In the genomic region with DNA sequence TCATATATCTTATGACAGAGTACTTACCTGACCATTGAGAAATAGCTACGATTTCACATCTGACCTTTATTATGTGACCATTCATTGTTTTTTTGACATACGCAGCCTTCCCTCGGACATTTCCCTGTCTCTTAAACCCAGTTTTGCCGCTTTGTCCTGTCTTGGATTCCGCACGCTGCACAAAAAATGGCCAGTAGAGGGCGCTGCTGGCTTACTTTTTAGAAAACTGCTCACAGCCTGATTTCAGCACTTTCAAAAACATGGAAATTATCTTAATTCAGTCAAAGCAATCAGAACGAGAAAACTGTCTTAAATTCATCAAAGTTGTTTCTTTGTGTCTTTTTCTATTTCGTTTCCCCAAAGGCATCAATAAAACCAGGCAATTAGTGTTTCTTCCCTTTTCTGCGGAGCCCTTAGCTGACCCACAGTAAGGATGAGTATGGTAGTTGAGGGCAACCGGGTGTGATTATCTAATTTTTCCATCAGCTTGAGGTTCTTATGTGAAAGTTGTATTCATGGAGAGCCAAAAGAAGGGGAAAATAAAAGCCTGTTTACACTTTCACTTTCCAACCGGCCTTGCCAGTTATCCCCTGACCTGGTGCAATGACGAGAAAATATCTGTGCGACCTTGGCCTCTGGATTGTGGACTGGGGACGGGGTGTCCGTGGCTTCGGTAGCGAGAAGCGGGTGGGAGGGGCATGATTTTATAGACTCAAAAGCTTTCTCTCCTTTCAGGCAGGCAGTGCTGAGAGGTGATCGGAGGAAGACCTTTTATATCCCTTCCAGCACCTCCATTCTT, we compare ENCODE assay signal across 8 cellular contexts.
A peak's percentile ranks its signal among the peaks of the same experiment; 100 is the strongest.
DNase-seq lines count a peak whose midpoint lies in the region; ATAC-seq, FAIRE-seq and TF ChIP-seq lines count a peak whose summit lies in the region.

No MANE protein-coding gene starts in this region.

- H3K36me3 ChIP-seq in WERI-Rb-1 (no peaks in the 10 kb centered on the region), keratinocyte (ENCODE audit: control insufficient read depth in 2 of 2, extremely low read depth in 1 of 2, insufficient read depth in 2 of 2, low read length in 2 of 2) (no peaks in the 10 kb centered on the region)

- H3K27me3 ChIP-seq in WERI-Rb-1 (ENCODE audit: insufficient read depth, low read depth, severe bottlenecking) (no peaks in the 10 kb centered on the region), keratinocyte (ENCODE audit: control insufficient read depth, extremely low read depth, insufficient read depth, low read length) (no peaks in the 10 kb centered on the region)

- FAIRE-seq in keratinocyte (lab: Jason Lieb, UNC): peak; percentile 73

- peak overlapping the region; percentile 84 for H3K4me3 Mint-ChIP-seq in HFFc6

- H3K9me1 ChIP-seq in keratinocyte (ENCODE audit: control insufficient read depth, extremely low read depth, insufficient read depth, low read length): no peaks in the 10 kb centered on the region

- no peak overlapping the region for H3K9ac ChIP-seq in keratinocyte (ENCODE audit: control insufficient read depth, extremely low read depth, insufficient read depth, low read length)

- no peaks in the 10 kb centered on the region for H3K9me3 ChIP-seq in WERI-Rb-1 (ENCODE audit: severe bottlenecking)
- no peaks in the 10 kb centered on the region for H3K9me3 ChIP-seq in keratinocyte (ENCODE audit: control insufficient read depth, low read depth, low read length)

- no peak overlapping the region for H2AFZ ChIP-seq in keratinocyte (ENCODE audit: control insufficient read depth, low read length)

- H3K27ac ChIP-seq in WERI-Rb-1 (no peak overlapping the region), caudate nucleus (ENCODE audit: low read depth, low read length) (no peak overlapping the region), keratinocyte (ENCODE audit: control insufficient read depth, insufficient read depth, low read length) (no peak overlapping the region)

- no peaks in the 10 kb centered on the region for H3K4me1 ChIP-seq in keratinocyte (ENCODE audit: control insufficient read depth, extremely low read depth, insufficient read depth, low read length)

- TF ChIP-seq CTCF in HFFc6 (IDR thresholded peaks at IDR 0.05) (peak; percentile 99), WERI-Rb-1 (IDR thresholded peaks at IDR 0.05; ENCODE audit: low read depth, low read length) (peak; percentile 68), keratinocyte (optimal IDR thresholded peaks at IDR 0.05 in 1 of 3, IDR thresholded peaks at IDR 0.05 in 1 of 3, conservative IDR thresholded peaks at IDR 0.05 in 1 of 3; ENCODE audit: extremely low read depth in 1 of 3, insufficient read depth in 2 of 3, low read length in 3 of 3) (peak; percentile 69 to 85 (median 72))

- no peaks in the 10 kb centered on the region for H4K20me1 ChIP-seq in keratinocyte (ENCODE audit: control insufficient read depth, extremely low read depth, insufficient read depth, low read length)

- H3K4me3 ChIP-seq in WERI-Rb-1 (ENCODE audit: low read depth, low read length) (no peak overlapping the region), keratinocyte (ENCODE audit: control insufficient read depth in 2 of 3, extremely low read depth in 1 of 3, insufficient read depth in 2 of 3, low read depth in 1 of 3, low read length in 3 of 3) (no peak overlapping the region)

- no peak for ATAC-seq in GM21423 (IDR thresholded peaks at IDR 0.05; ENCODE audit: unreplicated experiment)

- dilution Hi-C loops in keratinocyte (cut with MboI; ENCODE audit: extremely low pct_ligation_motif_present, low sequenced_read_pairs): loop anchor here (25.0 kb wide), 1 partner anchor 1121 kb away; no protein-coding TSS in a partner anchor

- H3K27me3 Mint-ChIP-seq in HFFc6 (ENCODE audit: insufficient read depth): no peaks in the 10 kb centered on the region; the same call in 1 of the 2 replicates

- H3K36me3 Mint-ChIP-seq in HFFc6 (ENCODE audit: low read depth): no peaks in the 10 kb centered on the region

- H3K4me1 Mint-ChIP-seq in HFFc6 (ENCODE audit: low read depth): peaks cover 22% of the 10 kb centered on the region

- peak overlapping the region; percentile 49 for H3K4me2 ChIP-seq in keratinocyte (ENCODE audit: control insufficient read depth, extremely low read depth, insufficient read depth, low read depth, low read length)

- no peaks in the 10 kb centered on the region for H3K79me2 ChIP-seq in keratinocyte (ENCODE audit: control insufficient read depth, insufficient read depth, low read length)

- DNase-seq in GM03348 (ENCODE audit: low spot score): peak; percentile 65
- DNase-seq in HFFc6: peak; percentile 55
- peak; percentile 77 for DNase-seq in NCI-H2081 treated with DMSO at 0.1 percent for 48 hours (lab: John Stamatoyannopoulos, UW)
- DNase-seq in WERI-Rb-1: peak; percentile 73
- peak in 58 of 61 donors; percentile 1 to 94 (median 53) for DNase-seq in caudate nucleus (lab: John Stamatoyannopoulos, UW)
- peak; percentile 2 for DNase-seq in keratinocyte (ENCODE audit: low read depth, low spot score)
- peak; percentile 33 to 63 for DNase-seq in stimulated activated CD4-positive, alpha-beta T cell treated with anti-CD3 and anti-CD28 coated beads, Interleukin-1b, Interleukin-23, amount 100 ng/mL, for 1 hour (ENCODE audit: low read depth in 2 of 2)

- no peak overlapping the region for H3K27ac Mint-ChIP-seq in HFFc6

- no peaks in the 10 kb centered on the region for H3K9me3 Mint-ChIP-seq in HFFc6

Comparison
In these comparisons a context has a peak if more than half of its experiments do, and no peak if none do; other contexts are left out.
1. DNase-seq: peak in every context shown above with its lines; median percentile 77 in NCI-H2081 treated with DMSO at 0.1 percent for 48 hours; 73 in WERI-Rb-1; 65 in GM03348; 55 in HFFc6; 53 in caudate nucleus; 48 in stimulated activated CD4-positive, alpha-beta T cell treated with anti-CD3 and anti-CD28 coated beads, Interleukin-1b, Interleukin-23, amount 100 ng/mL, for 1 hour; 2 in keratinocyte.